Comparison of ENCODE assay signal across 8 cellular contexts in genomic region chr10:14838582-14839304, GRCh38. TPM values are rescaled to one million over a fixed set of nuclear protein-coding genes. Genes with fewer than 3 reads are reported as not detected.
DNase-seq lines count a peak whose midpoint lies in the region; ATAC-seq and TF ChIP-seq lines count a peak whose summit lies in the region.

No MANE protein-coding gene starts in this region.

- H3K4me3 Mint-ChIP-seq in activated T-helper 17 cell treated with anti-CD3 and anti-CD28 coated beads, Interleukin-2, amount 50 U/mL, for 72 hours: peak overlapping the region; percentile 79

- peaks cover 14% of the 10 kb centered on the region for H3K4me1 Mint-ChIP-seq in activated T-helper 17 cell treated with anti-CD3 and anti-CD28 coated beads, Interleukin-2, amount 50 U/mL, for 72 hours

- no peak for TF ChIP-seq CTCF in neutrophil (IDR thresholded peaks at IDR 0.05)

- peaks cover 29% of the 10 kb centered on the region for H3K36me3 ChIP-seq in neutrophil

- peaks cover 20% of the 10 kb centered on the region in 2 experiments for H3K4me1 ChIP-seq in neutrophil (ENCODE audit: control insufficient read depth in 1 of 2, insufficient read depth in 1 of 2, low read depth in 1 of 2, low read length in 1 of 2)

- no peaks in the 10 kb centered on the region for H3K9me3 ChIP-seq in neutrophil

- H3K27me3 Mint-ChIP-seq in activated T-helper 17 cell treated with anti-CD3 and anti-CD28 coated beads, Interleukin-2, amount 50 U/mL, for 72 hours: no peaks in the 10 kb centered on the region

- peak overlapping the region; percentile 84 to 99 for H3K4me3 ChIP-seq in neutrophil (ENCODE audit: low read depth in 1 of 2, low read length in 1 of 2)

- DNase-seq in Ammon's horn (ENCODE audit: low spot score): peak; percentile 20
- peak; percentile 51 for DNase-seq in NAMALWA (ENCODE audit: low spot score)
- DNase-seq in foreskin melanocyte: peak; percentile 20
- no peak for DNase-seq in NCI-H1930 (lab: John Stamatoyannopoulos, UW)

- H3K27ac Mint-ChIP-seq in activated T-helper 17 cell treated with anti-CD3 and anti-CD28 coated beads, Interleukin-2, amount 50 U/mL, for 72 hours: peak overlapping the region; percentile 93

- peaks cover 56% of the 10 kb centered on the region for H3K36me3 Mint-ChIP-seq in activated T-helper 17 cell treated with anti-CD3 and anti-CD28 coated beads, Interleukin-2, amount 50 U/mL, for 72 hours (ENCODE audit: low read depth)

- peak; percentile 3 for ATAC-seq in GM21360 (IDR thresholded peaks at IDR 0.05; ENCODE audit: unreplicated experiment)
- ATAC-seq in activated T-helper 17 cell treated with anti-CD3 and anti-CD28 coated beads, Interleukin-2, amount 50 U/mL, for 72 hours (replicated peaks): no peak
- no peak for ATAC-seq in HG02610 (IDR thresholded peaks at IDR 0.05; ENCODE audit: unreplicated experiment)

- no peaks in the 10 kb centered on the region for H3K27me3 ChIP-seq in neutrophil

- H3K9me3 Mint-ChIP-seq in activated T-helper 17 cell treated with anti-CD3 and anti-CD28 coated beads, Interleukin-2, amount 50 U/mL, for 72 hours: no peaks in the 10 kb centered on the region

- peak overlapping the region; percentile 87 for H3K27ac ChIP-seq in neutrophil

RNA-seq across cellular contexts. Expression of gene HSPA14, which starts 0.6 kb away (rescaled TPM):
- 10 to 100 TPM; 23.3 to 40.9 TPM for total RNA-seq in activated T-helper 17 cell treated with anti-CD3 and anti-CD28 coated beads, Interleukin-2, amount 50 U/mL, for 72 hours

RNA-seq across cellular contexts. Expression of gene MSANTD7, which starts 0.6 kb away (rescaled TPM):
- total RNA-seq in activated T-helper 17 cell treated with anti-CD3 and anti-CD28 coated beads, Interleukin-2, amount 50 U/mL, for 72 hours: 10 to 100 TPM; 15.7 to 23.4 TPM

RNA-seq across cellular contexts. Expression of gene CDNF, which starts 0.9 kb away (rescaled TPM):
- total RNA-seq in activated T-helper 17 cell treated with anti-CD3 and anti-CD28 coated beads, Interleukin-2, amount 50 U/mL, for 72 hours: 1 to 10 TPM in 1 of 2 donors, under 1 TPM in 1; 0.58 to 1.5 TPM

RNA-seq across cellular contexts. Expression of gene SUV39H2, which starts 39.9 kb away (rescaled TPM):
- total RNA-seq in activated T-helper 17 cell treated with anti-CD3 and anti-CD28 coated beads, Interleukin-2, amount 50 U/mL, for 72 hours: 10 to 100 TPM; 24.0 to 38.4 TPM

Comparison
In these comparisons a context has a peak if more than half of its experiments do, and no peak if none do; other contexts are left out.
1. DNase-seq: peak in Ammon's horn (single experiment), NAMALWA (single experiment) and foreskin melanocyte (single experiment); none in NCI-H1930 (0 of 2).